ENCODE assay signal across 4 cellular contexts in genomic region chrX:28718450-28718849, GRCh38.
TF ChIP-seq lines count a peak whose summit lies in the region.

No MANE protein-coding gene starts in this region.

TF ChIP-seq in HepG2, 621 proteins besides CTCF, POLR2A, EP300 and RAD21:
- TF ChIP-seq MAFK (conservative IDR thresholded peaks at IDR 0.05 in 1 of 2, IDR thresholded peaks at IDR 0.05 in 1 of 2; ENCODE audit: low read length in 2 of 2): peak; percentile 36 to 59; a peak in 3 of 4 replicates
- no peak for TF ChIP-seq HNRNPH1 (optimal IDR thresholded peaks at IDR 0.05; ENCODE audit: low read depth, low read length)

TF ChIP-seq in A549, 52 proteins besides CTCF, POLR2A, EP300 and RAD21:
- no peak for TF ChIP-seq NR3C1 (IDR thresholded peaks at IDR 0.05)
- TF ChIP-seq MAFK (IDR thresholded peaks at IDR 0.05; ENCODE audit: partially characterized antibody): peak; percentile 50
TF ChIP-seq in A549: peak in this region for 1.

TF ChIP-seq in IMR-90, 13 proteins besides CTCF, POLR2A, EP300 and RAD21:
- no peak for TF ChIP-seq BHLHE40 (IDR thresholded peaks at IDR 0.05; ENCODE audit: low read depth, low read length)
- peak; percentile 81 for TF ChIP-seq MAFK (IDR thresholded peaks at IDR 0.05; ENCODE audit: low read depth, low read length)
- TF ChIP-seq MXI1 (IDR thresholded peaks at IDR 0.05; ENCODE audit: borderline replicate concordance, low read depth, low read length): no peak

TF ChIP-seq in K562, 482 proteins besides CTCF, POLR2A, EP300 and RAD21:
- TF ChIP-seq MAFK (IDR thresholded peaks at IDR 0.05; ENCODE audit: low read length) (peak; percentile 30; the same call in 1 of the 2 replicates), C11orf30 (IDR thresholded peaks at IDR 0.05; ENCODE audit: low read depth) (peak; percentile 22; the same call in 1 of the 2 replicates), ZNF316 (IDR thresholded peaks at IDR 0.05) (peak; percentile 45), ZFP1 (CRISPR knock-in tag; IDR thresholded peaks at IDR 0.05) (no peak), TFE3 (CRISPR knock-in tag; IDR thresholded peaks at IDR 0.05) (peak; percentile 45), LCOR (CRISPR knock-in tag; IDR thresholded peaks at IDR 0.05) (no peak), SLC30A9 (CRISPR knock-in tag; IDR thresholded peaks at IDR 0.05) (no peak), MAFF (IDR thresholded peaks at IDR 0.05; ENCODE audit: low read length) (peak; percentile 7; the same call in 1 of the 2 replicates)
